In the genomic region with DNA sequence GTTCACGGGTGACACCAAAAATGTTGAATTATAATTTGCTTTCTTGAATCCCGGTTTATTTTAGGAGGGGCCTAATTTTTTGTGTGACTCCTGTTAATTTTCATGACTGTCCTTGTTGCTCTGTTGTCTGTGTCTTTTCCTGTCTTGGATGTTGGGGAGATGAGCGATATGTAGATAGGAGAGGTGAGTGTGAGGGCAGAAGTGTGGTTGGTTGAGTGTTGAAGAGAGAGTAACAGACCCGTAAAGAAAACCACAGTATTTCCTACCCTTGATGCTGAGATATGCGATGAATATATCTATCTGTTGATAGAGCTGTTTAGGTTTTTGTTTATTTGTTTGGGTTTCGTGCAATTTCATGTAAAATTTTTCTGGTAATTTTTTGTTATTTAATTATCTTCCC, we compare ENCODE assay signal across 24 cellular contexts.
"Had no signal": no experiment of that assay in that cellular context is flagged by ENCODE, and none has a peak within 500 bp of the region (broad histone marks: within the 10 kb centered on the region; RNA-seq: fewer than 3 reads in every experiment).

No MANE protein-coding gene starts in this region.

- DNase-seq: islet precursor cell; left ventricle myocardium inferior; mesendoderm; naive B cell; natural killer cell; nephron progenitor cell; ovary; right lobe of liver; stimulated activated CD4-positive, alpha-beta T cell treated with anti-CD3 and anti-CD28 coated beads, Interleukin-12 subunit alpha, Interleukin-12 subunit beta, amount 100 ng/mL, for 4 hours; stimulated activated CD4-positive, alpha-beta T cell treated with anti-CD3 and anti-CD28 coated beads, Interleukin-15, amount 100 ng/mL, for 24 hours; stimulated activated CD4-positive, alpha-beta T cell treated with anti-CD3 and anti-CD28 coated beads, Interleukin-2, amount 100 ng/mL, for 24 hours; stimulated activated CD4-positive, alpha-beta T cell treated with anti-CD3 and anti-CD28 coated beads, Interleukin-4, amount 100 ng/mL, for 1 hour; stimulated activated naive CD4-positive, alpha-beta T cell; stomach; testis; thyroid gland; transverse colon; upper lobe of left lung had no signal

- H3K27ac Mint-ChIP-seq: mesothelial cell of epicardium, naive B cell, natural killer cell, nephron progenitor cell, progenitor cell of endocrine pancreas had no signal

- H3K27ac ChIP-seq: hepatocyte, left ventricle myocardium inferior, ovary, right atrium auricular region, right lobe of liver, skin epidermis, stomach, testis, thyroid gland, transverse colon, upper lobe of left lung, vagina had no signal

- H3K4me3 Mint-ChIP-seq: mesothelial cell of epicardium, naive B cell, natural killer cell, nephron progenitor cell had no signal

- H3K27me3 Mint-ChIP-seq: progenitor cell of endocrine pancreas had no signal

- H3K9me3 Mint-ChIP-seq: natural killer cell, nephron progenitor cell had no signal

- ATAC-seq: natural killer cell, right lobe of liver had no signal

- H3K36me3 Mint-ChIP-seq: mesothelial cell of epicardium, naive B cell, natural killer cell had no signal

- H3K4me1 Mint-ChIP-seq: naive B cell, nephron progenitor cell had no signal
